In genomic region chr22:25282346-25282670, GRCh38 we compare ENCODE assay signal across 14 cellular contexts.
A peak's percentile ranks its signal among the peaks of the same experiment; 100 is the strongest.
DNase-seq lines count a peak whose midpoint lies in the region; ATAC-seq and TF ChIP-seq lines count a peak whose summit lies in the region.
"Had no signal": no experiment of that assay in that cellular context is flagged by ENCODE, and none has a peak within 500 bp of the region (broad histone marks: within the 10 kb centered on the region; RNA-seq: fewer than 3 reads in every experiment).

No MANE protein-coding gene starts in this region.

- peaks cover 62% of the 10 kb centered on the region for H3K27me3 Mint-ChIP-seq in CD8-positive, alpha-beta T cell (ENCODE audit: low read depth)
- H3K27me3 Mint-ChIP-seq in naive thymus-derived CD8-positive, alpha-beta T cell = peaks cover 37 to 70% (median 53%) of the 10 kb centered on the region in 5 donors

- no peak for ATAC-seq in CD8-positive, alpha-beta T cell
- ATAC-seq in naive thymus-derived CD8-positive, alpha-beta T cell = no peak
- no peak for ATAC-seq in HG03139 (IDR thresholded peaks at IDR 0.05; ENCODE audit: unreplicated experiment)
- ATAC-seq: T-helper 17 cell had no signal

- TF ChIP-seq POLR2A in transverse colon (IDR thresholded peaks at IDR 0.05) = no peak

- no peaks in the 10 kb centered on the region for H3K36me3 ChIP-seq in CD8-positive, alpha-beta T cell (ENCODE audit: insufficient read depth, low read length)
- H3K36me3 ChIP-seq in HUES48 (ENCODE audit: control insufficient read depth, insufficient read depth, low read length) = no peaks in the 10 kb centered on the region
- H3K36me3 ChIP-seq in ectodermal cell (ENCODE audit: control insufficient read depth, insufficient read depth, low read length) = no peaks in the 10 kb centered on the region
- H3K36me3 ChIP-seq in transverse colon = no peaks in the 10 kb centered on the region
- H3K36me3 ChIP-seq: MG63 had no signal

- intact Hi-C loops in CD8-positive, alpha-beta T cell (cut with DNase I, micrococcal nuclease) = no loop called here
- intact Hi-C loops in transverse colon (cut with DNase I; ENCODE audit: low total_unique reads) = no loop called here

- no peaks in the 10 kb centered on the region for H3K9me3 ChIP-seq in CD8-positive, alpha-beta T cell (ENCODE audit: low read length)
- no peaks in the 10 kb centered on the region for H3K9me3 ChIP-seq in HUES48 (ENCODE audit: control insufficient read depth, insufficient read depth, low read length)
- no peaks in the 10 kb centered on the region for H3K9me3 ChIP-seq in ectodermal cell (ENCODE audit: control insufficient read depth, low read length)
- no peaks in the 10 kb centered on the region for H3K9me3 ChIP-seq in transverse colon
- H3K9me3 ChIP-seq: MG63 had no signal

- no peak for TF ChIP-seq CTCF in CD8-positive, alpha-beta T cell (IDR thresholded peaks at IDR 0.05)
- no peak for TF ChIP-seq CTCF in transverse colon (IDR thresholded peaks at IDR 0.05)

- H3K4me1 Mint-ChIP-seq in CD8-positive, alpha-beta T cell (ENCODE audit: low read depth) = peaks cover 12% of the 10 kb centered on the region
- peaks cover 7 to 15% (median 13%) of the 10 kb centered on the region in 4 donors for H3K4me1 Mint-ChIP-seq in naive thymus-derived CD8-positive, alpha-beta T cell

- no peak for TF ChIP-seq EP300 in transverse colon (IDR thresholded peaks at IDR 0.05; ENCODE audit: low read depth)

- no peaks in the 10 kb centered on the region for H3K36me3 Mint-ChIP-seq in CD8-positive, alpha-beta T cell
- no peaks in the 10 kb centered on the region for H3K36me3 Mint-ChIP-seq in naive thymus-derived CD8-positive, alpha-beta T cell

- no peaks in the 10 kb centered on the region for H3K4me1 ChIP-seq in CD8-positive, alpha-beta T cell (ENCODE audit: insufficient read depth, low read length)
- H3K4me1 ChIP-seq in HUES48 (ENCODE audit: control insufficient read depth, insufficient read depth, low read length) (peaks cover 4% of the 10 kb centered on the region; the same call in 1 of the 2 replicates), ectodermal cell (ENCODE audit: control insufficient read depth, insufficient read depth, low read length) (no peaks in the 10 kb centered on the region), transverse colon (peaks cover 0 to 5% (median 0%) of the 10 kb centered on the region in 4 donors)

- DNase-seq in CD8-positive, alpha-beta T cell = no peak
- no peak for DNase-seq in naive thymus-derived CD8-positive, alpha-beta T cell
- DNase-seq in NCI-H1092 treated with DMSO at 0.1 percent for 48 hours (lab: John Stamatoyannopoulos, UW) (no peak), transverse colon (no peak)
- no peak for DNase-seq in stimulated activated naive CD4-positive, alpha-beta T cell (lab: John Stamatoyannopoulos, UW)
- DNase-seq: effector memory CD4-positive, alpha-beta T cell; MG63; NCI-H2171 treated with DMSO at 0.1 percent for 48 hours; stimulated activated naive CD4-positive, alpha-beta T cell treated with Interleukin-2 at 50 U/mL for 16 hours; T-helper 17 cell had no signal

- CTCF ChIA-PET in CD8-positive, alpha-beta T cell (lab: Charles Lee) = no interaction called here

- POLR2A ChIA-PET in CD8-positive, alpha-beta T cell (lab: Charles Lee) = no interaction called here
- POLR2A ChIA-PET in naive thymus-derived CD8-positive, alpha-beta T cell (lab: Charles Lee) = no interaction called here

- H3K27ac Mint-ChIP-seq in CD8-positive, alpha-beta T cell = no peak overlapping the region
- peak overlapping the region in 1 of 10 donors; percentile 59 for H3K27ac Mint-ChIP-seq in naive thymus-derived CD8-positive, alpha-beta T cell
- H3K27ac Mint-ChIP-seq: T-helper 17 cell had no signal

- H3K27me3 ChIP-seq in CD8-positive, alpha-beta T cell (ENCODE audit: insufficient read depth, low read length) = peaks cover 6% of the 10 kb centered on the region
- H3K27me3 ChIP-seq in HUES48 (ENCODE audit: control insufficient read depth, insufficient read depth, low read length) (peaks cover 45% of the 10 kb centered on the region), ectodermal cell (ENCODE audit: control insufficient read depth, insufficient read depth, low read length, poor library complexity, severe bottlenecking) (peaks cover 57% of the 10 kb centered on the region), transverse colon (peaks cover 69% of the 10 kb centered on the region)

- H3K27ac ChIP-seq in CD8-positive, alpha-beta T cell (ENCODE audit: low read depth, low read length) = no peak overlapping the region
- H3K27ac ChIP-seq in HUES48 (ENCODE audit: low read depth, low read length) (no peak overlapping the region), ectodermal cell (ENCODE audit: insufficient read depth, low read depth, low read length, poor library complexity, severe bottlenecking) (no peak overlapping the region), transverse colon (no peak overlapping the region)
- H3K27ac ChIP-seq: C4-2B had no signal

- 1% methylated on average over 17 of the region's 17 CpGs for WGBS in ectodermal cell, 2 experiments
- 3 to 9% methylated on average over 7 to 17 of the region's 17 CpGs for WGBS in transverse colon (ENCODE audit: low coverage in 1 of 2), 2 donors

- H3K9me3 Mint-ChIP-seq in CD8-positive, alpha-beta T cell = no peaks in the 10 kb centered on the region
- H3K9me3 Mint-ChIP-seq in naive thymus-derived CD8-positive, alpha-beta T cell = no peaks in the 10 kb centered on the region

- H3K9ac ChIP-seq in HUES48 (ENCODE audit: low read depth, low read length) = no peak overlapping the region

- peak overlapping the region; percentile 30 for H3K4me3 Mint-ChIP-seq in CD8-positive, alpha-beta T cell
- H3K4me3 Mint-ChIP-seq in naive thymus-derived CD8-positive, alpha-beta T cell = peak overlapping the region in 9 of 10 donors; percentile 20 to 87 (median 62)

- no peak overlapping the region for H3K4me3 ChIP-seq in CD8-positive, alpha-beta T cell (ENCODE audit: low read depth, low read length)
- H3K4me3 ChIP-seq in HUES48 (ENCODE audit: low read depth, low read length) = peak overlapping the region; percentile 87
- H3K4me3 ChIP-seq in ectodermal cell (ENCODE audit: insufficient read depth, low read depth, low read length) = peak overlapping the region; percentile 53
- peak overlapping the region in 1 of 4 donors; percentile 18 for H3K4me3 ChIP-seq in transverse colon
- H3K4me3 ChIP-seq: MG63 had no signal

- in situ Hi-C loops in transverse colon (cut with MboI; ENCODE audit: low pct_ligation_motif_present in 1 of 4, low pct_unique_long_range_greater_than_20kb in 1 of 4, low sequenced_read_pairs in 3 of 4) = loop anchor here in 3 of 4 donors (10.0 to 25.0 kb wide), 2 partner anchors 302 to 305 kb away; no protein-coding TSS in a partner anchor
